In the genomic region with DNA sequence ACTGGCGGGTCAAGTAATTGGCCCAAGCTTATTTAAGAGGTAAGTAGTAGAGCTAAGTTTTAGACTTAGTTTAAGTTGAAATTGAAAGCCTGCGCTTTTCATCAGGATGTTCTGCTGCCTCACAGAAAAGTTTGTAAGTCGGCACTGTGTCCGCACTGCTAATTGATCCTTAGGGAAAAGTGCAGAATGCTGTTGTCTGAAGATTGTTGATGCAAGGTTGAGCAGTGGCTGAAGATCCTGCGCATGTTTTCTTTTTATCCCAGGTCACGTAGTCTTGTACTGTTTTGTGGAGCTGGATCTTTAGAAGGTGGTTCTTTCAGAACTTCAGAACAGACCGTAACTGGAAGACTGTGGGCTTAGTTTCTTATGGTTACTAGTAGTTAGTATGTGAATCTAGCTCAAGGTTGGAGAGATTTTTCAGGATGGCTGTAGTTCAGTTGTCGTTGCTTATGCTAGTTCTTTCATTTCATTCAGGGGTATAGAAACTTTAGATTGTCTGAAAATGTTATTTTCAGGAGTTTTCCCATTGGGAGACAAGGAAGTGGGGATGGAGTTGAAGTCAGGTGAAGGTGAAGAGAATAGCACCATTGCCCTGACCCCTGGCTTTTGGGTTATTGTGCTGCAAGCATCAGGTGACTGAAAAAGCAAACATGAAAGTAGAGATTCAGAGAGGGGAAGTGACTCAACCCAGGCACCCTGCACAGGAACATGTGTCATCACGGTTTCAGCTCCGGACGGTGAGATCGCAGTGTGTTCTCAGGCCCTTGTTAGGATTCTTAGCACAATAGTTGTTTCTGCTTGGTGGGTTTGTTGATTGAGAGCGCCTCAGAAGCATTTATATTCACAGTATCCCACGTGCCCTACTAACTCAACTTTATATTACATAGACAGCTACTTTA, we compare ENCODE assay signal across 8 cellular contexts. TPM values are rescaled to one million over a fixed set of nuclear protein-coding genes. Genes with fewer than 3 reads are reported as not detected.
DNase-seq lines count a peak whose midpoint lies in the region; ATAC-seq, FAIRE-seq and TF ChIP-seq lines count a peak whose summit lies in the region.

No MANE protein-coding gene starts in this region.

- peaks cover 26 to 29% of the 10 kb centered on the region in 2 donors for H3K4me1 ChIP-seq in naive thymus-derived CD4-positive, alpha-beta T cell (ENCODE audit: control insufficient read depth in 2 of 2, insufficient read depth in 2 of 2, low read length in 2 of 2)

- peak overlapping the region; percentile 47 for H3K27ac ChIP-seq in naive thymus-derived CD4-positive, alpha-beta T cell (ENCODE audit: low read depth, low read length)

- peaks cover 23% of the 10 kb centered on the region for H3K4me1 Mint-ChIP-seq in endothelial cell (ENCODE audit: unreplicated experiment)
- peaks cover 29 to 76% (median 63%) of the 10 kb centered on the region in 7 donors for H3K4me1 Mint-ChIP-seq in naive thymus-derived CD4-positive, alpha-beta T cell
- peaks cover 94% of the 10 kb centered on the region for H3K4me1 Mint-ChIP-seq in stimulated activated naive CD8-positive, alpha-beta T cell treated with anti-CD3 and anti-CD28 coated beads, Interleukin-15, Interleukin-2, amounts not matched to agents 100 ng/mL and 50 ng/mL, for 24 hours (ENCODE audit: low read depth)

- FAIRE-seq in GM18507 (lab: Jason Lieb, UNC), result peak; percentile 100

- peak overlapping the region; percentile 84 for H3K27ac Mint-ChIP-seq in endothelial cell (ENCODE audit: unreplicated experiment)
- peak overlapping the region; percentile 71 to 91 (median 87) for H3K27ac Mint-ChIP-seq in naive thymus-derived CD4-positive, alpha-beta T cell
- peak overlapping the region; percentile 91 for H3K27ac Mint-ChIP-seq in stimulated activated naive CD8-positive, alpha-beta T cell treated with anti-CD3 and anti-CD28 coated beads, Interleukin-15, Interleukin-2, amounts not matched to agents 100 ng/mL and 50 ng/mL, for 24 hours

- no peak overlapping the region for H3K4me3 ChIP-seq in naive thymus-derived CD4-positive, alpha-beta T cell (ENCODE audit: low read length)

- no peak overlapping the region for H3K4me3 Mint-ChIP-seq in endothelial cell (ENCODE audit: unreplicated experiment)
- H3K4me3 Mint-ChIP-seq in naive thymus-derived CD4-positive, alpha-beta T cell, result peak overlapping the region; percentile 18 to 81 (median 72)
- peak overlapping the region; percentile 56 for H3K4me3 Mint-ChIP-seq in stimulated activated naive CD8-positive, alpha-beta T cell treated with anti-CD3 and anti-CD28 coated beads, Interleukin-15, Interleukin-2, amounts not matched to agents 100 ng/mL and 50 ng/mL, for 24 hours

- no peak for TF ChIP-seq CTCF in endothelial cell (IDR thresholded peaks at IDR 0.05; ENCODE audit: unreplicated experiment)

- H3K9me3 ChIP-seq in naive thymus-derived CD4-positive, alpha-beta T cell (ENCODE audit: control insufficient read depth in 2 of 3, low read length in 3 of 3), result no peaks in the 10 kb centered on the region

- POLR2A ChIA-PET in naive thymus-derived CD4-positive, alpha-beta T cell (lab: Charles Lee), result interaction anchor here (0.6 to 3.1 kb wide), 8 partner anchors 9 to 117 kb away, joined by 3 to 23 read pairs (median 4); a partner anchor contains a TSS

- H3K27me3 ChIP-seq in naive thymus-derived CD4-positive, alpha-beta T cell (ENCODE audit: control insufficient read depth in 2 of 2, insufficient read depth in 2 of 2, low read length in 2 of 2), result no peaks in the 10 kb centered on the region

- DNase-seq in GM18507 (ENCODE audit: extremely low spot score, insufficient read length, low read depth), result peak; percentile 75
- peak; percentile 13 for DNase-seq in NCI-H2029 (lab: John Stamatoyannopoulos, UW)
- DNase-seq in activated CD4-positive, alpha-beta T cell treated with anti-CD3 and anti-CD28 coated beads, Interleukin-2, amount 50 U/mL, for 48 hours, result peak; percentile 71 to 78
- DNase-seq in endothelial cell (ENCODE audit: low spot score), result peak; percentile 11
- peak; percentile 21 to 68 (median 43) for DNase-seq in naive thymus-derived CD4-positive, alpha-beta T cell
- DNase-seq in NCI-H1694 treated with DMSO at 0.1 percent for 48 hours (lab: John Stamatoyannopoulos, UW), result no peak

- CTCF ChIA-PET in naive thymus-derived CD4-positive, alpha-beta T cell (lab: Charles Lee), result interaction anchor here (0.7 to 5.9 kb wide), 15 partner anchors 9 to 667 kb away, joined by 3 to 60 read pairs (median 4); a partner anchor contains a TSS

- no peaks in the 10 kb centered on the region for H3K27me3 Mint-ChIP-seq in endothelial cell (ENCODE audit: unreplicated experiment)
- no peaks in the 10 kb centered on the region for H3K27me3 Mint-ChIP-seq in naive thymus-derived CD4-positive, alpha-beta T cell
- H3K27me3 Mint-ChIP-seq in stimulated activated naive CD8-positive, alpha-beta T cell treated with anti-CD3 and anti-CD28 coated beads, Interleukin-15, Interleukin-2, amounts not matched to agents 100 ng/mL and 50 ng/mL, for 24 hours, result no peaks in the 10 kb centered on the region

- H3K9me3 Mint-ChIP-seq in endothelial cell (ENCODE audit: unreplicated experiment), result no peaks in the 10 kb centered on the region
- H3K9me3 Mint-ChIP-seq in naive thymus-derived CD4-positive, alpha-beta T cell, result peaks cover 0 to 6% (median 0%) of the 10 kb centered on the region in 11 donors
- no peaks in the 10 kb centered on the region for H3K9me3 Mint-ChIP-seq in stimulated activated naive CD8-positive, alpha-beta T cell treated with anti-CD3 and anti-CD28 coated beads, Interleukin-15, Interleukin-2, amounts not matched to agents 100 ng/mL and 50 ng/mL, for 24 hours

- H3K36me3 ChIP-seq in naive thymus-derived CD4-positive, alpha-beta T cell (ENCODE audit: control insufficient read depth in 2 of 3, insufficient read depth in 3 of 3, low read length in 3 of 3), result no peaks in the 10 kb centered on the region

- peak; percentile 91 for ATAC-seq in HG02763 (IDR thresholded peaks at IDR 0.05; ENCODE audit: unreplicated experiment)
- ATAC-seq in naive thymus-derived CD4-positive, alpha-beta T cell, result peak; percentile 96

- intact Hi-C loops in naive thymus-derived CD4-positive, alpha-beta T cell (cut with micrococcal nuclease), result loop anchor here (1.0 to 5.0 kb wide), 7 partner anchors 32 to 117 kb away; a partner anchor contains a TSS

- no peaks in the 10 kb centered on the region for H3K36me3 Mint-ChIP-seq in endothelial cell (ENCODE audit: low read depth, unreplicated experiment)
- peaks cover 6 to 24% (median 8%) of the 10 kb centered on the region in 5 donors for H3K36me3 Mint-ChIP-seq in naive thymus-derived CD4-positive, alpha-beta T cell
- H3K36me3 Mint-ChIP-seq in stimulated activated naive CD8-positive, alpha-beta T cell treated with anti-CD3 and anti-CD28 coated beads, Interleukin-15, Interleukin-2, amounts not matched to agents 100 ng/mL and 50 ng/mL, for 24 hours (ENCODE audit: low read depth), result peaks cover 29% of the 10 kb centered on the region

RNA-seq across cellular contexts. Expression of a gene that starts 32.8 kb away (rescaled TPM):
- total RNA-seq in endothelial cell (ENCODE audit: unreplicated experiment), result 249 TPM
- total RNA-seq in naive thymus-derived CD4-positive, alpha-beta T cell, result 100 to 1,000 TPM; 170 to 400 (median 241) TPM
- polyA plus RNA-seq in naive thymus-derived CD4-positive, alpha-beta T cell, result 100 to 1,000 TPM; 108 to 148 TPM
